ENCODE assay signal across 10 cellular contexts in the genomic region with DNA sequence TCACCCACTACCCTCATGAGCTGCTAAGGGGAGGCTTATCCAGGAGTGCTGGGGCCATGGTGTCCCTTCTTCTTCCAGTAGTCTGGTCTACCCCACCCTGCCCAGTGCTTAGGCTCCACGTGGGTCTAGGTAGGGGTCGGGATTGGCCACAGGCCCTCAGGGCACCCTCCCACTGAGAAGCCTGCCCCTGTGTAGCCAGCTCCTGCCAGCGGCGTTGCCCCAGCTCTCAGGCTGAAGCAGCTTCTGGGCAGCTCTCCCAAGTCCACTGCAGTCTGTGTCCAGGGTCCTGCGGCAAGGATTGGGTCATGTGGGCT. TPM values are rescaled to one million over a fixed set of nuclear protein-coding genes. Genes with fewer than 3 reads are reported as not detected.
DNase-seq lines count a peak whose midpoint lies in the region; ATAC-seq and TF ChIP-seq lines count a peak whose summit lies in the region.
"Had no signal": no experiment of that assay in that cellular context is flagged by ENCODE, and none has a peak within 500 bp of the region (broad histone marks: within the 10 kb centered on the region; RNA-seq: fewer than 3 reads in every experiment).

No MANE protein-coding gene starts in this region.

- intact Hi-C loops in heart right ventricle (cut with DNase I) (loop anchor here in 1 of 10 donors (2.0 kb wide), 1 partner anchor 70 kb away; a partner anchor contains a TSS), aorta (cut with DNase I) (loop anchor here in 1 of 2 donors (10.0 kb wide), 1 partner anchor 372 kb away; no protein-coding TSS in a partner anchor), colonic mucosa (cut with DNase I) (no loop called here)

- H3K4me3 ChIP-seq in heart right ventricle: no peak overlapping the region
- no peak overlapping the region for H3K4me3 ChIP-seq in aorta (ENCODE audit: low read length in 2 of 2)
- no peak overlapping the region for H3K4me3 ChIP-seq in effector memory CD4-positive, alpha-beta T cell (ENCODE audit: insufficient read depth, low read depth, low read length, poor library complexity, severe bottlenecking)
- no peak overlapping the region for H3K4me3 ChIP-seq in colonic mucosa

- H3K27ac ChIP-seq in heart right ventricle (no peak overlapping the region), aorta (ENCODE audit: low read depth in 1 of 2, low read length in 2 of 2) (no peak overlapping the region), colonic mucosa (no peak overlapping the region)
- no peak overlapping the region for H3K27ac ChIP-seq in effector memory CD4-positive, alpha-beta T cell (ENCODE audit: insufficient read depth, low read length, poor library complexity, severe bottlenecking)

- H3K27me3 Mint-ChIP-seq in stimulated activated naive CD8-positive, alpha-beta T cell treated with anti-CD3 and anti-CD28 coated beads, Interleukin-15, amount 100 ng/mL, for 72 hours: peaks cover 36% of the 10 kb centered on the region

- no peak overlapping the region for H3K4me3 Mint-ChIP-seq in stimulated activated naive CD8-positive, alpha-beta T cell treated with anti-CD3 and anti-CD28 coated beads, Interleukin-15, amount 100 ng/mL, for 72 hours

- 22 to 41% methylated on average over 5 of the region's 5 CpGs for WGBS in heart right ventricle, 2 donors
- WGBS in aorta, 2 donors: 18 to 19% methylated on average over 5 of the region's 5 CpGs

- H3K9me3 ChIP-seq in heart right ventricle (no peaks in the 10 kb centered on the region), aorta (ENCODE audit: control insufficient read depth, low read length) (no peaks in the 10 kb centered on the region), colonic mucosa (no peaks in the 10 kb centered on the region)
- H3K9me3 ChIP-seq in effector memory CD4-positive, alpha-beta T cell (ENCODE audit: control insufficient read depth, low read length): no peaks in the 10 kb centered on the region

- H3K4me1 ChIP-seq in heart right ventricle (peaks cover 0 to 8% (median 0%) of the 10 kb centered on the region in 9 donors), aorta (ENCODE audit: control insufficient read depth in 1 of 2, insufficient read depth in 2 of 2, low read length in 2 of 2) (no peaks in the 10 kb centered on the region), colonic mucosa (no peaks in the 10 kb centered on the region)
- H3K4me1 ChIP-seq in effector memory CD4-positive, alpha-beta T cell (ENCODE audit: control insufficient read depth, insufficient read depth, low read length, poor library complexity, severe bottlenecking): no peaks in the 10 kb centered on the region

- DNase-seq in stimulated activated naive CD8-positive, alpha-beta T cell treated with anti-CD3 and anti-CD28 coated beads, Interleukin-15, amount 100 ng/mL, for 72 hours: no peak
- DNase-seq in stimulated activated naive CD8-positive, alpha-beta T cell treated with anti-CD3 and anti-CD28 coated beads, Interleukin-15, Interleukin-2, amounts not matched to agents 100 U/mL and 50 U/mL, for 24 hours: no peak
- peak; percentile 3 for DNase-seq in HS-27A (ENCODE audit: low read depth)
- no peak for DNase-seq in heart right ventricle
- no peak for DNase-seq in aorta
- no peak for DNase-seq in NCI-H1436 treated with DMSO at 0.1 percent for 48 hours (lab: John Stamatoyannopoulos, UW)
- no peak for DNase-seq in effector memory CD4-positive, alpha-beta T cell
- DNase-seq in colonic mucosa: no peak
- DNase-seq: cortex of kidney had no signal

- no peaks in the 10 kb centered on the region for H3K9me3 Mint-ChIP-seq in stimulated activated naive CD8-positive, alpha-beta T cell treated with anti-CD3 and anti-CD28 coated beads, Interleukin-15, amount 100 ng/mL, for 72 hours

- H3K27ac Mint-ChIP-seq in stimulated activated naive CD8-positive, alpha-beta T cell treated with anti-CD3 and anti-CD28 coated beads, Interleukin-15, amount 100 ng/mL, for 72 hours: no peak overlapping the region

- no peak overlapping the region for H3K9ac ChIP-seq in colonic mucosa (ENCODE audit: low read depth in 2 of 2, low read length in 2 of 2)

- peak; percentile 58 for ATAC-seq in stimulated activated naive CD8-positive, alpha-beta T cell treated with anti-CD3 and anti-CD28 coated beads, Interleukin-15, amount 100 ng/mL, for 72 hours
- ATAC-seq in stimulated activated naive CD8-positive, alpha-beta T cell treated with anti-CD3 and anti-CD28 coated beads, Interleukin-15, Interleukin-2, amounts not matched to agents 100 U/mL and 50 U/mL, for 24 hours: no peak
- ATAC-seq in heart right ventricle (peak; percentile 17 to 50 (median 37)), aorta (ENCODE audit: low FRiP score) (peak; percentile 23)

- H3K27me3 ChIP-seq in heart right ventricle (peaks cover 0 to 29% (median 11%) of the 10 kb centered on the region in 7 donors), aorta (ENCODE audit: control insufficient read depth in 1 of 2, insufficient read depth in 2 of 2, low read length in 1 of 2) (no peaks in the 10 kb centered on the region), colonic mucosa (no peaks in the 10 kb centered on the region)
- H3K27me3 ChIP-seq in effector memory CD4-positive, alpha-beta T cell (replicated peaks; ENCODE audit: control insufficient read depth, insufficient read depth, low read length, poor library complexity, severe bottlenecking): peaks cover 6% of the 10 kb centered on the region

- no peaks in the 10 kb centered on the region for H3K4me1 Mint-ChIP-seq in stimulated activated naive CD8-positive, alpha-beta T cell treated with anti-CD3 and anti-CD28 coated beads, Interleukin-15, amount 100 ng/mL, for 72 hours

- no peaks in the 10 kb centered on the region for H3K36me3 ChIP-seq in heart right ventricle
- H3K36me3 ChIP-seq in aorta (ENCODE audit: control insufficient read depth in 1 of 2, insufficient read depth in 2 of 2, low read length in 1 of 2): no peaks in the 10 kb centered on the region
- no peaks in the 10 kb centered on the region for H3K36me3 ChIP-seq in effector memory CD4-positive, alpha-beta T cell (ENCODE audit: control insufficient read depth, insufficient read depth, low read length)
- no peaks in the 10 kb centered on the region for H3K36me3 ChIP-seq in colonic mucosa

- TF ChIP-seq CTCF in heart right ventricle (IDR thresholded peaks at IDR 0.05): peak in 1 of 9 donors; percentile 5
- TF ChIP-seq CTCF in colonic mucosa (IDR thresholded peaks at IDR 0.05): no peak

RNA-seq across cellular contexts. Expression of a gene that starts 24.0 kb away (rescaled TPM):
- total RNA-seq in heart right ventricle (10 to 100 TPM; 10.6 to 16.5 (median 12.5) TPM), aorta (10 to 100 TPM in 1 of 2 donors, 1 to 10 TPM in 1; 7.8 to 13.1 TPM), colonic mucosa (1 to 10 TPM in 1 of 2 donors, under 1 TPM in 1; 0.79 to 2.0 TPM)
- polyA plus RNA-seq in heart right ventricle (10 to 100 TPM in 1 of 2 donors, 1 to 10 TPM in 1; 4.7 to 17.0 TPM), aorta (1 to 10 TPM; 2.9 to 8.3 TPM)
- total RNA-seq: myocyte had no signal
